Comparison of ENCODE assay signal across 10 cellular contexts in the genomic region with DNA sequence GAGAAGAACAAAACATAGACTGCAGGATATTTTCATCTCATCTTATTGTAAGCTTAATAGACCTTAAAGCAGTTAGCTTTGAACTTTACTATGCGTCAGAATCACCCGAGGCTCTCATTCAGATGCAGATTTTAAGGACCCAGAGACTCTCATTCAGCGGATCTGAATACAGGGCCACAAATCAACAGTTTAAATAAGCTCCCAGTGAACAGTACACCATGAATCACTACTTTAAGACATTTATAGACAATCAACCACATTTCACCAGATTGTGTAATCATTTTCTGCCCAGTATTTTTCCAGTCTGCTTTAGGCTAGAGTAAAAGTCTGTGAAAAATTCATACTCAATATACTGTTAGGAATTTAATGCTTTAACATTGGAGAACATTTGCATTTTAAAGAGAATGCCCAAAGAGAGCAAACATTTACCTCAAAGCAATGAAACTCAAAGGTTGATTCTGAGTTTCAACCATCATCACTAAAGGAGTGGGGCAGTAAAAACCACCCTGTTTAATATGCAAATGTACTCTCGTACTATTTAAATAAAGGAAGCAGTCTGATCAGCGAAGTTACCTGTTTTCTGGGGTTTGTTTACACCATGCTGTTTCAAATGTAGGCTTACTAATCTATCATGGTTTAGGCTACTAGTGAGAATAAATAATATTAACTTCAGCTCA. TPM values are rescaled to one million over a fixed set of nuclear protein-coding genes. Genes with fewer than 3 reads are reported as not detected.
DNase-seq lines count a peak whose midpoint lies in the region; ATAC-seq and TF ChIP-seq lines count a peak whose summit lies in the region.
"Had no signal": no experiment of that assay in that cellular context is flagged by ENCODE, and none has a peak within 500 bp of the region (broad histone marks: within the 10 kb centered on the region; RNA-seq: fewer than 3 reads in every experiment).

No MANE protein-coding gene starts in this region.

- H3K4me2 ChIP-seq in PC-3 (ENCODE audit: low read length): peak overlapping the region; percentile 23

- no peaks in the 10 kb centered on the region for H3K9me2 ChIP-seq in PC-3 (replicated peaks; ENCODE audit: low read length)

- H3K36me3 ChIP-seq in BJ (ENCODE audit: control insufficient read depth, insufficient read depth, low read length) (no peaks in the 10 kb centered on the region), PC-3 (ENCODE audit: low read depth, low read length) (no peaks in the 10 kb centered on the region), iPS-15b (ENCODE audit: control insufficient read depth, insufficient read depth, low read length) (no peaks in the 10 kb centered on the region)

- H4K20me1 ChIP-seq in PC-3 (ENCODE audit: low read length): no peaks in the 10 kb centered on the region

- POLR2A ChIA-PET in BJ (lab: Charles Lee) (interaction anchor here (0.7 kb wide), 1 partner anchor 31 kb away, joined by 9 read pairs; a partner anchor contains a TSS), PC-3 (lab: Charles Lee; ENCODE audit: unreplicated experiment) (interaction anchor here (1.1 kb wide), 2 partner anchors 15 to 35 kb away, joined by 4 to 8 read pairs; no protein-coding TSS in a partner anchor)

- H3K27ac ChIP-seq in PC-3 (ENCODE audit: low read length): peak overlapping the region; percentile 44

- no peaks in the 10 kb centered on the region for H3K79me2 ChIP-seq in PC-3 (ENCODE audit: low read length)

- peaks cover 38% of the 10 kb centered on the region for H3K4me1 ChIP-seq in PC-3 (ENCODE audit: insufficient read depth, low read length)
- H3K4me1 ChIP-seq in iPS-15b (ENCODE audit: control insufficient read depth, insufficient read depth, low read length): peaks cover 26% of the 10 kb centered on the region

- TF ChIP-seq CTCF in BJ (IDR thresholded peaks at IDR 0.05; ENCODE audit: insufficient read depth, low read depth, low read length): no peak
- TF ChIP-seq CTCF in PC-3 (conservative IDR thresholded peaks at IDR 0.05; ENCODE audit: low read depth, low read length): no peak

- H3K9ac ChIP-seq in PC-3 (ENCODE audit: low read length): no peak overlapping the region
- no peak overlapping the region for H3K9ac ChIP-seq in iPS-15b (ENCODE audit: low read depth, low read length)

- peak; percentile 61 for DNase-seq in BJ (ENCODE audit: low read depth)
- peak; percentile 87 for DNase-seq in HCEC 1CT
- peak; percentile 82 for DNase-seq in PC-3
- no peak for DNase-seq in activated naive CD4-positive, alpha-beta T cell (lab: John Stamatoyannopoulos, UW)
- DNase-seq in AML-193 (lab: John Stamatoyannopoulos, UW): no peak
- no peak for DNase-seq in NCI-H82 (lab: John Stamatoyannopoulos, UW)
- DNase-seq: DND-41, KBM-7 had no signal

- CTCF ChIA-PET in BJ (lab: Yijun Ruan, JAX) (interaction anchor here (0.6 to 1.5 kb wide), 3 partner anchors 19 to 69 kb away, joined by 3 read pairs; a partner anchor contains a TSS), PC-3 (lab: Charles Lee) (no interaction called here)

- H3F3A ChIP-seq in PC-3 (ENCODE audit: low read length, unreplicated experiment): no peaks in the 10 kb centered on the region

- ATAC-seq in PC-3 (peak; percentile 92), HG02610 (IDR thresholded peaks at IDR 0.05; ENCODE audit: unreplicated experiment) (no peak)

- no TSS peak for BruUV-seq in PC-3 (replicated peaks; lab: Mats Ljungman, UMichigan)

- no peaks in the 10 kb centered on the region for H3K9me3 ChIP-seq in PC-3 (ENCODE audit: low read length)
- H3K9me3 ChIP-seq in iPS-15b (ENCODE audit: control insufficient read depth, insufficient read depth, low read length): no peaks in the 10 kb centered on the region

- 0 out of 2 replicates have a peak overlapping the region, but pooled peaks have one; percentile 1 for H2AFZ ChIP-seq in PC-3 (ENCODE audit: low read length)

- intact Hi-C loops in PC-3 (cut with micrococcal nuclease): loop anchor here (1.0 kb wide), 1 partner anchor 30 kb away; no protein-coding TSS in a partner anchor

- H3K4me3 ChIP-seq in BJ (ENCODE audit: low read depth, low read length) (no peak overlapping the region), PC-3 (ENCODE audit: low read length) (no peak overlapping the region), iPS-15b (ENCODE audit: low read depth, low read length) (peak overlapping the region; percentile 3)

- H3K27me3 ChIP-seq in BJ (ENCODE audit: control insufficient read depth, insufficient read depth, low read length): no peaks in the 10 kb centered on the region
- no peaks in the 10 kb centered on the region for H3K27me3 ChIP-seq in PC-3 (ENCODE audit: low read length)
- peaks cover 3% of the 10 kb centered on the region for H3K27me3 ChIP-seq in iPS-15b (ENCODE audit: control insufficient read depth, insufficient read depth, low read length)

RNA-seq across cellular contexts. Expression of a gene that starts 11.0 kb away (rescaled TPM):
- polyA plus RNA-seq in BJ (2011; rRNA removed): 81.8 and 107 TPM in 2 replicates
- polyA minus RNA-seq in BJ (2011; rRNA and poly(A)+ RNA removed): 80.1 and 95.0 TPM in 2 replicates
- total RNA-seq in PC-3 (2014; rRNA removed): 0.04 TPM in 1 of 2 replicates, not detected in the other

RNA-seq across cellular contexts. Expression of a gene that starts 31.4 kb away (rescaled TPM):
- polyA plus RNA-seq in BJ (2011; rRNA removed): 11.4 and 22.9 TPM in 2 replicates
- polyA minus RNA-seq in BJ (2011; rRNA and poly(A)+ RNA removed): 14.6 and 20.9 TPM in 2 replicates
- 24.2 and 26.3 TPM in 2 replicates for total RNA-seq in PC-3 (2014; rRNA removed)

Comparison
In these comparisons a context has a peak if more than half of its experiments do, and no peak if none do; other contexts are left out.
1. DNase-seq: peak in BJ (single experiment), HCEC 1CT (single experiment) and PC-3 (single experiment); none in activated naive CD4-positive, alpha-beta T cell (0 of 4), AML-193 (0 of 2) and NCI-H82 (single experiment).